8 cellular contexts compared by ENCODE assay signal in the genomic region with DNA sequence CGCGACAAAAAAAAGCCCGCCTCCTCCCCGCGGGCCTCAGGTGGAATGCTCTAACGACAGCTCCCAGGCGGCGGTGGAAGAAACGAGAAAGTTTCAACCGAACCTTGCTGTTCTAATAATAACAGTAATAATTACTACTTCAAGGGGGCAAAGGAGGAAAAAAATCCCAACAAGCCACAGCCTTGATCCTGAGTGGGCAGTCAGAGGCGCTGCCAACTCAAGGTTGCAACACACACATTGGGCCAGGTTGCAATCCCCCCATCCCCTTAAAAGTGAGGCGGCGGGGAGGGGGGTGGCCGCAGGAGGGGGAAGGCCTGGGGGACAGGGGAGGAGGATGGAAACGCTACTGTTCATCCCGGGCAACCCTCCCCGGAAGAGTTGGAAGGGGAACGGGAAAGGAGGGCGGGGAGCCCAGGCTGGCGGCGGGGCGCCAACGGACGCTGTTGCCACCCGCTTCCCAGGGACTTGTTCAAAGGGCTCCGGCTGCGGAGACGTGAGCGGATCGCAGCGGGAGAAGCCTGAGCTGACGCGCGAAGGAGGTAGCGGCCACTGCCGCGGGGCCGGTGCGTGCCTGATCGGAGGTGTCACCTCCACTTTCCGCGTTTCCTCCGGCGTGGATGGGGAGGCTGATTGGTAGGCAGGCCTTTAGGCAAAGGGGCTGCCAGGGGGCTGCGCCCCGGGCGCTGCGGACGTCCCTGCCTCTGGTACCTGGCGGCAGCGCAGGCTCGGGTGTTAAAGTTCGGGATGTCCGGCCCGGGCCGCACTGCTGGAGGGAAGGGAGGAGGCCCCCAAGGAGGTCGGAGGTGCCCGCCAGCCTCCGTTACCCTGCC. TPM values are rescaled to one million over a fixed set of nuclear protein-coding genes. Genes with fewer than 3 reads are reported as not detected.
A peak's percentile ranks its signal among the peaks of the same experiment; 100 is the strongest.
DNase-seq lines count a peak whose midpoint lies in the region; ATAC-seq and TF ChIP-seq lines count a peak whose summit lies in the region.

No MANE protein-coding gene starts in this region.

- H3K27me3 Mint-ChIP-seq in CD8-positive, alpha-beta T cell (ENCODE audit: low read depth), result no peaks in the 10 kb centered on the region
- peaks cover 9% of the 10 kb centered on the region for H3K27me3 Mint-ChIP-seq in activated T-cell treated with anti-CD3 and anti-CD28 coated beads, Interleukin-2, amount 50 U/mL, for 72 hours (ENCODE audit: low read depth)
- H3K27me3 Mint-ChIP-seq in stimulated activated memory B cell treated with anti-CD40 and anti-IgM and Interleukin-4, amounts not matched to agents 10 μg/mL and 1 μg/mL and 100 μg/mL, for 72 hours, result peaks cover 11% of the 10 kb centered on the region

- WGBS in esophagus muscularis mucosa, result under 1% methylated on average over 14 of the region's 59 CpGs

- H3K36me3 Mint-ChIP-seq in CD8-positive, alpha-beta T cell, result peaks cover 18% of the 10 kb centered on the region
- H3K36me3 Mint-ChIP-seq in activated T-cell treated with anti-CD3 and anti-CD28 coated beads, Interleukin-2, amount 50 U/mL, for 72 hours (ENCODE audit: insufficient read depth in 2 of 2), result peaks cover 4 to 10% of the 10 kb centered on the region in 2 donors
- no peaks in the 10 kb centered on the region for H3K36me3 Mint-ChIP-seq in stimulated activated memory B cell treated with anti-CD40 and anti-IgM and Interleukin-4, amounts not matched to agents 10 μg/mL and 1 μg/mL and 100 μg/mL, for 72 hours

- CTCF ChIA-PET in CD8-positive, alpha-beta T cell (lab: Charles Lee), result interaction anchor here (1.1 to 2.1 kb wide), 3 partner anchors 37 to 70 kb away, joined by 3 to 7 read pairs (median 3); no protein-coding TSS in a partner anchor

- intact Hi-C loops in CD8-positive, alpha-beta T cell (cut with DNase I, micrococcal nuclease), result loop anchor here (1.0 to 10.0 kb wide), 7 partner anchors 38 to 1738 kb away; a partner anchor contains a TSS
- intact Hi-C loops in esophagus muscularis mucosa (cut with DNase I), result loop anchor here (5.0 to 10.0 kb wide), 3 partner anchors 37 to 799 kb away; no protein-coding TSS in a partner anchor

- H3K4me1 Mint-ChIP-seq in CD8-positive, alpha-beta T cell (ENCODE audit: low read depth), result peaks cover 43% of the 10 kb centered on the region
- H3K4me1 Mint-ChIP-seq in activated T-cell treated with anti-CD3 and anti-CD28 coated beads, Interleukin-2, amount 50 U/mL, for 72 hours (ENCODE audit: low read depth), result peaks cover 60% of the 10 kb centered on the region
- H3K4me1 Mint-ChIP-seq in stimulated activated memory B cell treated with anti-CD40 and anti-IgM and Interleukin-4, amounts not matched to agents 10 μg/mL and 1 μg/mL and 100 μg/mL, for 72 hours, result peaks cover 28% of the 10 kb centered on the region

- no peak for TF ChIP-seq EP300 in esophagus muscularis mucosa (IDR thresholded peaks at IDR 0.05)

- no peaks in the 10 kb centered on the region for H3K36me3 ChIP-seq in CD8-positive, alpha-beta T cell (ENCODE audit: insufficient read depth, low read length)
- no peaks in the 10 kb centered on the region for H3K36me3 ChIP-seq in H7 (replicated peaks; ENCODE audit: control insufficient read depth, insufficient read depth, low read length)
- H3K36me3 ChIP-seq in esophagus muscularis mucosa, result no peaks in the 10 kb centered on the region
- H3K36me3 ChIP-seq in muscle layer of colon (ENCODE audit: insufficient read depth, low read length), result no peaks in the 10 kb centered on the region

- no peaks in the 10 kb centered on the region for H3K9me3 ChIP-seq in CD8-positive, alpha-beta T cell (ENCODE audit: low read length)
- no peaks in the 10 kb centered on the region for H3K9me3 ChIP-seq in esophagus muscularis mucosa
- H3K9me3 ChIP-seq in muscle layer of colon (ENCODE audit: low read length), result no peaks in the 10 kb centered on the region

- H3K4me3 Mint-ChIP-seq in CD8-positive, alpha-beta T cell, result peak overlapping the region; percentile 100
- peak overlapping the region; percentile 99 to 100 for H3K4me3 Mint-ChIP-seq in activated T-cell treated with anti-CD3 and anti-CD28 coated beads, Interleukin-2, amount 50 U/mL, for 72 hours
- H3K4me3 Mint-ChIP-seq in stimulated activated memory B cell treated with anti-CD40 and anti-IgM and Interleukin-4, amounts not matched to agents 10 μg/mL and 1 μg/mL and 100 μg/mL, for 72 hours, result peak overlapping the region; percentile 99

- H3K9me3 Mint-ChIP-seq in CD8-positive, alpha-beta T cell, result no peaks in the 10 kb centered on the region
- H3K9me3 Mint-ChIP-seq in activated T-cell treated with anti-CD3 and anti-CD28 coated beads, Interleukin-2, amount 50 U/mL, for 72 hours, result no peaks in the 10 kb centered on the region
- no peaks in the 10 kb centered on the region for H3K9me3 Mint-ChIP-seq in stimulated activated memory B cell treated with anti-CD40 and anti-IgM and Interleukin-4, amounts not matched to agents 10 μg/mL and 1 μg/mL and 100 μg/mL, for 72 hours

- POLR2A ChIA-PET in CD8-positive, alpha-beta T cell (lab: Charles Lee), result interaction anchor here (0.8 to 5.3 kb wide), 11 partner anchors 11 to 1511 kb away, joined by 3 to 69 read pairs (median 4); a partner anchor contains a TSS

- TF ChIP-seq POLR2A in esophagus muscularis mucosa (IDR thresholded peaks at IDR 0.05; ENCODE audit: low read depth), result no peak

- H3K4me1 ChIP-seq in CD8-positive, alpha-beta T cell (ENCODE audit: insufficient read depth, low read length), result peaks cover 26% of the 10 kb centered on the region
- peaks cover 30 to 42% (median 39%) of the 10 kb centered on the region in 4 donors for H3K4me1 ChIP-seq in esophagus muscularis mucosa
- H3K4me1 ChIP-seq in muscle layer of colon (ENCODE audit: insufficient read depth, low read length), result peaks cover 35% of the 10 kb centered on the region

- TF ChIP-seq CTCF in CD8-positive, alpha-beta T cell (IDR thresholded peaks at IDR 0.05), result no peak
- no peak for TF ChIP-seq CTCF in esophagus muscularis mucosa (IDR thresholded peaks at IDR 0.05)

- peak overlapping the region; percentile 81 for H3K9ac ChIP-seq in muscle layer of colon (ENCODE audit: low read length)

- no peaks in the 10 kb centered on the region for H3K27me3 ChIP-seq in CD8-positive, alpha-beta T cell (ENCODE audit: insufficient read depth, low read length)
- peaks cover 74% of the 10 kb centered on the region for H3K27me3 ChIP-seq in H7 (ENCODE audit: control insufficient read depth, insufficient read depth, low read length)
- H3K27me3 ChIP-seq in esophagus muscularis mucosa, result no peaks in the 10 kb centered on the region
- no peaks in the 10 kb centered on the region for H3K27me3 ChIP-seq in muscle layer of colon (ENCODE audit: control insufficient read depth in 1 of 2, insufficient read depth in 2 of 2, low read length in 2 of 2)

- H3K27ac ChIP-seq in CD8-positive, alpha-beta T cell (ENCODE audit: low read depth, low read length), result peak overlapping the region; percentile 94
- H3K27ac ChIP-seq in esophagus muscularis mucosa (replicated peaks in 1 of 4) (peak overlapping the region; percentile 95 to 100 (median 98)), muscle layer of colon (ENCODE audit: low read depth, low read length) (peak overlapping the region; percentile 94)

- DNase-seq in CD8-positive, alpha-beta T cell, result peak; percentile 14 to 74 (median 43)
- DNase-seq in H7, result peak; percentile 88
- DNase-seq in NCI-H748 treated with DMSO at 0.1 percent for 48 hours (lab: John Stamatoyannopoulos, UW), result peak; percentile 36
- DNase-seq in activated T-cell treated with anti-CD3 and anti-CD28 coated beads, Interleukin-2, amount 50 U/mL, for 72 hours, result peak; percentile 60 to 62
- DNase-seq in esophagus muscularis mucosa (ENCODE audit: extremely low spot score), result no peak

- peak overlapping the region; percentile 100 for H3K27ac Mint-ChIP-seq in CD8-positive, alpha-beta T cell
- peak overlapping the region; percentile 98 for H3K27ac Mint-ChIP-seq in activated T-cell treated with anti-CD3 and anti-CD28 coated beads, Interleukin-2, amount 50 U/mL, for 72 hours
- H3K27ac Mint-ChIP-seq in stimulated activated memory B cell treated with anti-CD40 and anti-IgM and Interleukin-4, amounts not matched to agents 10 μg/mL and 1 μg/mL and 100 μg/mL, for 72 hours, result peak overlapping the region; percentile 94

- ATAC-seq in CD8-positive, alpha-beta T cell, result peak; percentile 0
- peak; percentile 0 to 3 for ATAC-seq in activated T-cell treated with anti-CD3 and anti-CD28 coated beads, Interleukin-2, amount 50 U/mL, for 72 hours (replicated peaks in 1 of 2)
- peak; percentile 1 for ATAC-seq in stimulated activated memory B cell treated with anti-CD40 and anti-IgM and Interleukin-4, amounts not matched to agents 10 μg/mL and 1 μg/mL and 100 μg/mL, for 72 hours
- no peak for ATAC-seq in GM19324 (IDR thresholded peaks at IDR 0.05; ENCODE audit: low FRiP score, unreplicated experiment)

- peak overlapping the region; percentile 78 for H3K4me3 ChIP-seq in CD8-positive, alpha-beta T cell (ENCODE audit: low read depth, low read length)
- H3K4me3 ChIP-seq in H7 (ENCODE audit: insufficient read depth, low read depth, low read length), result peak overlapping the region; percentile 75
- H3K4me3 ChIP-seq in esophagus muscularis mucosa, result peak overlapping the region; percentile 83 to 95 (median 88)
- H3K4me3 ChIP-seq in muscle layer of colon (ENCODE audit: low read depth in 1 of 2, low read length in 2 of 2), result peak overlapping the region; percentile 88

RNA-seq across cellular contexts. Expression of a gene that starts 0.6 kb away (rescaled TPM):
- 100 to 1,000 TPM; 198 to 215 TPM for total RNA-seq in CD8-positive, alpha-beta T cell
- total RNA-seq in H7 (2014; rRNA removed; shearing (Covaris generic)), result 5.5 and 11.6 TPM in 2 replicates
- total RNA-seq in activated T-cell treated with anti-CD3 and anti-CD28 coated beads, Interleukin-2, amount 50 U/mL, for 72 hours, result 100 to 1,000 TPM; 117 to 120 TPM
- 10 to 100 TPM; 76.7 to 99.0 (median 89.8) TPM for total RNA-seq in esophagus muscularis mucosa
